8 cellular contexts compared by ENCODE assay signal in genomic region chr3:108100906-108101305, GRCh38. TPM values are rescaled to one million over a fixed set of nuclear protein-coding genes. Genes with fewer than 3 reads are reported as not detected.
DNase-seq lines count a peak whose midpoint lies in the region; ATAC-seq and TF ChIP-seq lines count a peak whose summit lies in the region.

No MANE protein-coding gene starts in this region.

- BruUV-seq in mammary epithelial cell (replicated peaks; lab: Mats Ljungman, UMichigan), result no TSS peak

- no peak overlapping the region for H3K4me2 ChIP-seq in mammary epithelial cell (ENCODE audit: insufficient read depth, low read depth, low read length)

- H3K36me3 ChIP-seq in mammary epithelial cell (ENCODE audit: insufficient read depth, low read length) (no peaks in the 10 kb centered on the region), stomach (no peaks in the 10 kb centered on the region)

- H3K9me3 ChIP-seq in mammary epithelial cell (replicated peaks; ENCODE audit: insufficient read depth, low read length) (no peaks in the 10 kb centered on the region), stomach (no peaks in the 10 kb centered on the region)

- H3K27me3 ChIP-seq in mammary epithelial cell (ENCODE audit: insufficient read depth, low read length) (no peaks in the 10 kb centered on the region), stomach (no peaks in the 10 kb centered on the region)

- no peak overlapping the region for H3K9ac ChIP-seq in mammary epithelial cell (ENCODE audit: insufficient read depth, low read length)

- TF ChIP-seq EP300 in stomach (IDR thresholded peaks at IDR 0.05), result no peak

- H3K27me3 Mint-ChIP-seq in chondrocyte (ENCODE audit: low read depth), result no peaks in the 10 kb centered on the region

- H3K4me1 ChIP-seq in mammary epithelial cell (ENCODE audit: insufficient read depth, low read length) (no peaks in the 10 kb centered on the region), stomach (peaks cover 0 to 8% (median 4%) of the 10 kb centered on the region in 4 donors)

- H3K27ac Mint-ChIP-seq in chondrocyte (ENCODE audit: unreplicated experiment), result no peak overlapping the region

- H3K36me3 Mint-ChIP-seq in chondrocyte (ENCODE audit: low read depth), result no peaks in the 10 kb centered on the region

- no peaks in the 10 kb centered on the region for H3K9me3 Mint-ChIP-seq in chondrocyte (ENCODE audit: low read depth)

- TF ChIP-seq CTCF in chondrocyte (IDR thresholded peaks at IDR 0.05) (no peak), mammary epithelial cell (conservative IDR thresholded peaks at IDR 0.05 in 1 of 2, IDR thresholded peaks at IDR 0.05 in 1 of 2; ENCODE audit: extremely low read depth in 1 of 2, insufficient read depth in 1 of 2, low read depth in 1 of 2, low read length in 2 of 2) (no peak), stomach (IDR thresholded peaks at IDR 0.05) (no peak)

- H3K27ac ChIP-seq in mammary epithelial cell (ENCODE audit: insufficient read depth, low read depth, low read length), result no peak overlapping the region
- H3K27ac ChIP-seq in stomach, result no peak overlapping the region

- peaks cover 11% of the 10 kb centered on the region for H3K4me1 Mint-ChIP-seq in chondrocyte (ENCODE audit: low read depth)

- no peak overlapping the region for H2AFZ ChIP-seq in mammary epithelial cell (ENCODE audit: low read depth, low read length)

- H4K20me1 ChIP-seq in mammary epithelial cell (ENCODE audit: insufficient read depth, low read length), result no peaks in the 10 kb centered on the region

- no peaks in the 10 kb centered on the region for H3K79me2 ChIP-seq in mammary epithelial cell (ENCODE audit: insufficient read depth, low read length)

- CTCF ChIA-PET in mammary epithelial cell (lab: Charles Lee; ENCODE audit: low non-redundant PET), result no interaction called here

- H3K4me3 Mint-ChIP-seq in chondrocyte (ENCODE audit: unreplicated experiment), result no peak overlapping the region

- no peak for TF ChIP-seq POLR2A in stomach (IDR thresholded peaks at IDR 0.05)

- intact Hi-C loops in mammary epithelial cell (cut with micrococcal nuclease), result no loop called here
- intact Hi-C loops in stomach (cut with DNase I; ENCODE audit: low total_unique reads), result no loop called here

- in situ Hi-C loops in mammary epithelial cell (cut with MboI; ENCODE audit: low sequenced_read_pairs in 2 of 2), result no loop called here

- 67% methylated on average over 2 of the region's 2 CpGs for WGBS in mammary epithelial cell (ENCODE audit: low coverage, missing lambda C conversion rate)
- 62 to 74% (median 69%) methylated on average over 2 of the region's 2 CpGs for WGBS in stomach, 5 donors

- no peak overlapping the region for H3K4me3 ChIP-seq in mammary epithelial cell (replicated peaks in 1 of 3; ENCODE audit: insufficient read depth in 1 of 3, low read depth in 2 of 3, low read length in 3 of 3)
- H3K4me3 ChIP-seq in stomach, result no peak overlapping the region

- dilution Hi-C loops in mammary epithelial cell (cut with HindIII; ENCODE audit: low sequenced_read_pairs), result no loop called here

- DNase-seq in activated CD4-positive, CD25-positive, alpha-beta regulatory T cell (lab: John Stamatoyannopoulos, UW), result no peak
- DNase-seq in NOMO-1 treated with DMSO at 0.1 percent for 48 hours (lab: John Stamatoyannopoulos, UW; ENCODE audit: unreplicated experiment) (peak; percentile 82), chondrocyte (ENCODE audit: low spot score) (no peak), mammary epithelial cell (no peak), stomach (no peak)
- peak; percentile 50 for DNase-seq in stimulated activated CD4-positive, alpha-beta T cell treated with anti-CD3 and anti-CD28 coated beads, Interleukin-2, amount 100 ng/mL, for 4 hours (ENCODE audit: low read depth)

- peak; percentile 94 to 96 for ATAC-seq in activated CD4-positive, CD25-positive, alpha-beta regulatory T cell treated with anti-CD3 and anti-CD28 coated beads, Interleukin-2, amount 50 U/mL, for 24 hours
- ATAC-seq in HG02973 (IDR thresholded peaks at IDR 0.05; ENCODE audit: unreplicated experiment), result peak; percentile 90

RNA-seq across cellular contexts. Expression of gene CD47, which starts 10.1 kb away (rescaled TPM):
- 43.1 to 56.7 TPM (median 49.1 TPM) in 3 replicates for total RNA-seq in chondrocyte
- total RNA-seq in mammary epithelial cell, result 10 to 100 TPM; 65.0 to 68.5 TPM
- polyA plus RNA-seq in mammary epithelial cell, result 34.4 TPM
- 34.3 TPM for polyA minus RNA-seq in mammary epithelial cell
- total RNA-seq in stomach, result 100 to 1,000 TPM in 3 of 5 donors, 10 to 100 TPM in 2; 15.9 to 154 (median 101) TPM
- polyA plus RNA-seq in stomach, result 10 to 100 TPM; 35.9 to 92.6 (median 67.2) TPM

Comparison
In these comparisons a context has a peak if more than half of its experiments do, and no peak if none do; other contexts are left out.
1. DNase-seq: peak in NOMO-1 treated with DMSO at 0.1 percent for 48 hours (single experiment) and stimulated activated CD4-positive, alpha-beta T cell treated with anti-CD3 and anti-CD28 coated beads, Interleukin-2, amount 100 ng/mL, for 4 hours (single experiment); none in activated CD4-positive, CD25-positive, alpha-beta regulatory T cell (0 of 4), chondrocyte (single experiment), mammary epithelial cell (single experiment) and stomach (single experiment).